Comparison of ENCODE assay signal across 9 cellular contexts in the genomic region with DNA sequence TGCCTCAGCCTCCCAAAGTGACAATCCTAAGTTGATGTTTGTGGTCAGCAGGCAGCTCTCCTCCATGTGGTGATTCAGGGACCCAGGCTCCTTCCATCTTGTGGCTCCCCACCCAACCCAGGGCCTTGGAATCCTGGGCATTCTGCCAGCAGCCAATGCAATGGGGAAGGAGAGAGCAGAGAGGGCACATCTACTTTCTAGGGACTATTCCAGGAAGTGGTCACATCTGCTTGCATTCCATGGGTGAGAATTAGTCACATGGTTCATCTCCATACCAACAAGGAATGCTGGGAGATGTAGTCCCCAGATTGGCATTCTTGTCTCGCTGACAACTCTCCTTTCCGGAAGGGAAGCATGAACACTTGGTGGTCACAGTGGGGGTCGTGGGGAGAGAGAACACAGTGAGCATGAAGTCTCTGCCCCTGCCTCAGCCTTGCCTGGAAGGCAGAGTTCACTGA. TPM values are rescaled to one million over a fixed set of nuclear protein-coding genes. Genes with fewer than 3 reads are reported as not detected.
DNase-seq lines count a peak whose midpoint lies in the region; ATAC-seq, FAIRE-seq and TF ChIP-seq lines count a peak whose summit lies in the region.
"Had no signal": no experiment of that assay in that cellular context is flagged by ENCODE, and none has a peak within 500 bp of the region (broad histone marks: within the 10 kb centered on the region; RNA-seq: fewer than 3 reads in every experiment).

No MANE protein-coding gene starts in this region.

- no peak overlapping the region for H3K27ac ChIP-seq in aorta (ENCODE audit: low read depth in 1 of 2, low read length in 2 of 2)

- H3K9me3 ChIP-seq in Caco-2 = no peaks in the 10 kb centered on the region
- peaks cover 3% of the 10 kb centered on the region for H3K9me3 ChIP-seq in aorta (ENCODE audit: control insufficient read depth, low read length)

- CTCF ChIA-PET in Caco-2 (lab: Charles Lee) = no interaction called here

- peak; percentile 44 to 45 for DNase-seq in Caco-2
- peak; percentile 48 for DNase-seq in HFFc6
- peak; percentile 60 for DNase-seq in RCC 7860 (ENCODE audit: low spot score)
- DNase-seq in foreskin melanocyte = peak; percentile 63
- DNase-seq in activated naive CD4-positive, alpha-beta T cell treated with anti-CD3 and anti-CD28 coated beads, Interleukin-2, amount 50 U/mL, for 16 hours = no peak
- DNase-seq in aorta = no peak
- DNase-seq: T-helper 17 cell had no signal

- peaks cover 13% of the 10 kb centered on the region for H3K27me3 Mint-ChIP-seq in Caco-2 (ENCODE audit: insufficient read depth, unreplicated experiment)
- H3K27me3 Mint-ChIP-seq in HFFc6 (ENCODE audit: insufficient read depth) = peaks cover 15% of the 10 kb centered on the region

- H3K36me3 ChIP-seq in Caco-2 (ENCODE audit: control insufficient read depth, insufficient read depth, low read length) = no peaks in the 10 kb centered on the region
- H3K36me3 ChIP-seq in aorta (ENCODE audit: control insufficient read depth in 1 of 2, insufficient read depth in 2 of 2, low read length in 1 of 2) = no peaks in the 10 kb centered on the region

- intact Hi-C loops in Caco-2 (cut with micrococcal nuclease; ENCODE audit: unreplicated experiment) (no loop called here), aorta (cut with DNase I) (no loop called here)

- H3K4me1 Mint-ChIP-seq in Caco-2 (ENCODE audit: low read depth, unreplicated experiment) (peaks cover 6% of the 10 kb centered on the region), HFFc6 (ENCODE audit: low read depth) (no peaks in the 10 kb centered on the region)
- H3K4me1 Mint-ChIP-seq: T-helper 17 cell had no signal

- WGBS in aorta, 2 donors = 24 to 25% methylated on average over 3 of the region's 3 CpGs

- TF ChIP-seq CTCF in Caco-2 (IDR thresholded peaks at IDR 0.05; ENCODE audit: insufficient read depth in 1 of 2, low read depth in 1 of 2, low read length in 1 of 2, severe bottlenecking in 1 of 2, unreplicated experiment in 1 of 2) (no peak), HFFc6 (IDR thresholded peaks at IDR 0.05) (no peak)

- H3K4me1 ChIP-seq in Caco-2 (no peaks in the 10 kb centered on the region), aorta (ENCODE audit: control insufficient read depth in 1 of 2, insufficient read depth in 2 of 2, low read length in 2 of 2) (no peaks in the 10 kb centered on the region)

- ATAC-seq in HG03097 (IDR thresholded peaks at IDR 0.05; ENCODE audit: low FRiP score, unreplicated experiment) (no peak), aorta (ENCODE audit: low FRiP score) (no peak), HG03439 (IDR thresholded peaks at IDR 0.05; ENCODE audit: unreplicated experiment) (no peak)
- ATAC-seq: T-helper 17 cell had no signal

- H3K4me3 Mint-ChIP-seq in Caco-2 (ENCODE audit: unreplicated experiment) = no peak overlapping the region
- H3K4me3 Mint-ChIP-seq in HFFc6 = no peak overlapping the region
- H3K4me3 Mint-ChIP-seq: T-helper 17 cell had no signal

- FAIRE-seq in RCC 7860 (lab: Jason Lieb, UNC) = no peak

- no TSS peak for BruUV-seq in Caco-2 (replicated peaks; lab: Mats Ljungman, UMichigan)

- peaks cover 4% of the 10 kb centered on the region for H3K36me3 Mint-ChIP-seq in Caco-2 (ENCODE audit: insufficient read depth, unreplicated experiment)
- H3K36me3 Mint-ChIP-seq in HFFc6 (ENCODE audit: low read depth) = no peaks in the 10 kb centered on the region; the same call in 1 of the 2 replicates

- H3K4me3 ChIP-seq in Caco-2 (ENCODE audit: low read depth, low read length) = no peak overlapping the region
- H3K4me3 ChIP-seq in aorta (ENCODE audit: low read length in 2 of 2) = no peak overlapping the region

- POLR2A ChIA-PET in Caco-2 (lab: Charles Lee) = no interaction called here

- H3K9me3 Mint-ChIP-seq in Caco-2 (ENCODE audit: unreplicated experiment) = no peaks in the 10 kb centered on the region
- H3K9me3 Mint-ChIP-seq in HFFc6 = no peaks in the 10 kb centered on the region

- H3K27ac Mint-ChIP-seq in Caco-2 (ENCODE audit: unreplicated experiment) = peak overlapping the region; percentile 68
- H3K27ac Mint-ChIP-seq in HFFc6 = no peak overlapping the region
- H3K27ac Mint-ChIP-seq: T-helper 17 cell had no signal

- H3K27me3 ChIP-seq in Caco-2 (replicated peaks; ENCODE audit: control insufficient read depth, insufficient read depth, low read length) (no peaks in the 10 kb centered on the region), aorta (ENCODE audit: control insufficient read depth in 1 of 2, insufficient read depth in 2 of 2, low read length in 1 of 2) (no peaks in the 10 kb centered on the region)

RNA-seq across cellular contexts. Expression of a gene that starts 9.9 kb away (rescaled TPM):
- total RNA-seq in Caco-2 (2022) = 0.86 and 1.7 TPM in 2 replicates
- total RNA-seq in HFFc6 (2021; fragmentation: NEBNext Ultra II Directional; extraction: Animal tissue kit (Norgen Biotek cat#: 25700)) = under 1 TPM in 5 of 6 experiments, not detected in 1; 0.09 to 0.23 (median 0.18) TPM
- 1 to 10 TPM; 3.0 to 5.9 TPM for total RNA-seq in aorta
- 1 to 10 TPM; 3.8 to 7.4 TPM for polyA plus RNA-seq in aorta
- total RNA-seq: T-helper 17 cell had no signal

Comparison
In these comparisons a context has a peak if more than half of its experiments do, and no peak if none do; other contexts are left out.
1. DNase-seq: peak in Caco-2 (2 of 2), HFFc6 (single experiment), RCC 7860 (single experiment) and foreskin melanocyte (single experiment); none in activated naive CD4-positive, alpha-beta T cell treated with anti-CD3 and anti-CD28 coated beads, Interleukin-2, amount 50 U/mL, for 16 hours (single experiment) and aorta (0 of 2).